In genomic region chr15:67334973-67335372, GRCh38 we compare ENCODE assay signal across 19 cellular contexts.
DNase-seq lines count a peak whose midpoint lies in the region; ATAC-seq, FAIRE-seq and TF ChIP-seq lines count a peak whose summit lies in the region.
"Had no signal": no experiment of that assay in that cellular context is flagged by ENCODE, and none has a peak within 500 bp of the region (broad histone marks: within the 10 kb centered on the region; RNA-seq: fewer than 3 reads in every experiment).

No MANE protein-coding gene starts in this region.

- no peak for TF ChIP-seq POLR2A in right lobe of liver (IDR thresholded peaks at IDR 0.05)

- 93% methylated on average over 5 of the region's 5 CpGs for WGBS in right lobe of liver (ENCODE audit: insufficient coverage, low coverage, low lambda C conversion rate, missing lambda C conversion rate)

- H3K4me1 ChIP-seq in right lobe of liver = no peaks in the 10 kb centered on the region
- H3K4me1 ChIP-seq: BE2C had no signal

- H3K9me3 ChIP-seq in WERI-Rb-1 (ENCODE audit: severe bottlenecking) = no peaks in the 10 kb centered on the region
- H3K9me3 ChIP-seq in neural cell (ENCODE audit: low read length) = no peaks in the 10 kb centered on the region
- no peaks in the 10 kb centered on the region for H3K9me3 ChIP-seq in right lobe of liver
- H3K9me3 ChIP-seq: BE2C had no signal

- H2AFZ ChIP-seq in neural cell (ENCODE audit: low read depth, low read length) = no peak overlapping the region
- H2AFZ ChIP-seq: GM23338 had no signal

- H3K27me3 ChIP-seq in WERI-Rb-1 (ENCODE audit: insufficient read depth, low read depth, severe bottlenecking) = no peaks in the 10 kb centered on the region
- H3K27me3 ChIP-seq in neural cell (ENCODE audit: insufficient read depth, low read depth, low read length) = no peaks in the 10 kb centered on the region
- no peaks in the 10 kb centered on the region for H3K27me3 ChIP-seq in right lobe of liver
- H3K27me3 ChIP-seq: BE2C had no signal

- no peak for TF ChIP-seq RAD21 in neural cell (conservative IDR thresholded peaks at IDR 0.05)

- peak; percentile 86 for TF ChIP-seq EP300 in neural cell (conservative IDR thresholded peaks at IDR 0.05; ENCODE audit: poor library complexity, severe bottlenecking)

- H3F3A ChIP-seq in neural cell (ENCODE audit: insufficient read depth, low read length, poor library complexity, severe bottlenecking) = no peaks in the 10 kb centered on the region

- H3K36me3 ChIP-seq in WERI-Rb-1 (no peaks in the 10 kb centered on the region), neural cell (ENCODE audit: insufficient read depth, low read length) (no peaks in the 10 kb centered on the region), right lobe of liver (no peaks in the 10 kb centered on the region)
- H3K36me3 ChIP-seq: BE2C had no signal

- no peak for DNase-seq in HTR-8/SVneo (ENCODE audit: insufficient read length, low spot score)
- peak; percentile 17 for DNase-seq in WERI-Rb-1
- no peak for DNase-seq in activated CD4-positive, alpha-beta T cell treated with anti-CD3 and anti-CD28 coated beads, Interleukin-2, amount 50 U/mL, for 1 hour
- DNase-seq in right lobe of liver = no peak
- DNase-seq: ACHN; BE2C; C1 segment of cervical spinal cord; CD8-positive, alpha-beta memory T cell; COR-L47; HCEC 1CT had no signal

- H3K4me2 ChIP-seq in neural cell (ENCODE audit: low read length) = no peak overlapping the region
- H3K4me2 ChIP-seq: GM23338 had no signal

- intact Hi-C loops in right lobe of liver (cut with DNase I) = no loop called here

- no peaks in the 10 kb centered on the region for H3K79me2 ChIP-seq in neural cell (replicated peaks; ENCODE audit: insufficient read depth, low read length)

- no peaks in the 10 kb centered on the region for H4K20me1 ChIP-seq in neural cell (ENCODE audit: insufficient read depth)

- peak; percentile 80 for FAIRE-seq in HTR-8/SVneo (lab: Jason Lieb, UNC)
- FAIRE-seq: A204.1, G401.6, GM12892, GM18507, H54, HepG2 had no signal

- ATAC-seq in esophagus mucosa (no peak), right lobe of liver (no peak)
- ATAC-seq: GM23338, HepG2 had no signal

- no peak for TF ChIP-seq CTCF in WERI-Rb-1 (IDR thresholded peaks at IDR 0.05; ENCODE audit: low read depth, low read length)
- no peak for TF ChIP-seq CTCF in neural cell (IDR thresholded peaks at IDR 0.05; ENCODE audit: poor library complexity, severe bottlenecking)
- no peak for TF ChIP-seq CTCF in right lobe of liver (IDR thresholded peaks at IDR 0.05)

- H3K9ac ChIP-seq in neural cell (ENCODE audit: low read length) = peak overlapping the region; percentile 6

- peak overlapping the region; percentile 5 for H3K4me3 ChIP-seq in WERI-Rb-1 (ENCODE audit: low read depth, low read length)
- peak overlapping the region; percentile 17 for H3K4me3 ChIP-seq in neural cell (ENCODE audit: low read length)
- H3K4me3 ChIP-seq in right lobe of liver = no peak overlapping the region
- H3K4me3 ChIP-seq: GM23338 had no signal

- no peaks in the 10 kb centered on the region for H3K9me2 ChIP-seq in neural cell (ENCODE audit: insufficient read depth, low read length)

- H3K27ac ChIP-seq in WERI-Rb-1 (peak overlapping the region; percentile 57), neural cell (ENCODE audit: low read length) (peak overlapping the region; percentile 70), right lobe of liver (no peak overlapping the region)

TF ChIP-seq in neural cell, 6 proteins besides CTCF, POLR2A, EP300 and RAD21:
- TF ChIP-seq REST (IDR thresholded peaks at IDR 0.05; ENCODE audit: borderline replicate concordance) = no peak
- peak; percentile 64 for TF ChIP-seq POLR2AphosphoS5 (IDR thresholded peaks at IDR 0.05)

Comparison
In these comparisons a context has a peak if more than half of its experiments do, and no peak if none do; other contexts are left out.
1. H3K27ac ChIP-seq: peak in WERI-Rb-1 (single experiment) and neural cell (single experiment); none in right lobe of liver (0 of 3).
2. H3K4me3 ChIP-seq: peak in WERI-Rb-1 (single experiment) and neural cell (single experiment); none in right lobe of liver (0 of 3).